ENCODE assay signal across 1 cellular context in the genomic region with DNA sequence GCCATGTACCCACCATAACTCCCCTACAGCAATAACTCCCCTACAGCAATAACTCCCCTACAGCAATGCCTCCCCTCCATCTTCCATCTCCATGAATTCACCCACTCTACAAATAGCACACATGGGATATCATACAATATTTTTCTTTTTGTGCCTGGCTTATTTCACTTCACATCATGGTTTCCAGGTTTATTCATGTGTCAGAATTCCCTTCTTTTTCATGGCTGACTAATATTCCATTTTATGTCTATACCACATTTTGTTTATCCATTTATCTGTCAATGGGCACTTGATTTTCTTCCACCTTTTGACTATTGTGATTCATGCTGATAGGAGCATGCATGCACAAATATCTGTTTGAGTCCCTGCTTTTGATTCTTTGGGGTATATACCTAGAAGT.
TF ChIP-seq lines count a peak whose summit lies in the region.

No MANE protein-coding gene starts in this region.

TF ChIP-seq in K562, 482 proteins besides CTCF, POLR2A, EP300 and RAD21:
- TF ChIP-seq ZNF146 (CRISPR knock-in tag; IDR thresholded peaks at IDR 0.05; ENCODE audit: unreplicated experiment) (peak; percentile 72), ILF3 (IDR thresholded peaks at IDR 0.05; ENCODE audit: borderline replicate concordance) (no peak), NFE2L1 (tag; IDR thresholded peaks at IDR 0.05; ENCODE audit: borderline replicate concordance, low read depth) (no peak), RBM25 (IDR thresholded peaks at IDR 0.05; ENCODE audit: low read depth, low read length, severe bottlenecking) (peak; percentile 22), NR2F6 (CRISPR knock-in tag; IDR thresholded peaks at IDR 0.05) (no peak)
